ENCODE assay signal across 9 cellular contexts in the genomic region with DNA sequence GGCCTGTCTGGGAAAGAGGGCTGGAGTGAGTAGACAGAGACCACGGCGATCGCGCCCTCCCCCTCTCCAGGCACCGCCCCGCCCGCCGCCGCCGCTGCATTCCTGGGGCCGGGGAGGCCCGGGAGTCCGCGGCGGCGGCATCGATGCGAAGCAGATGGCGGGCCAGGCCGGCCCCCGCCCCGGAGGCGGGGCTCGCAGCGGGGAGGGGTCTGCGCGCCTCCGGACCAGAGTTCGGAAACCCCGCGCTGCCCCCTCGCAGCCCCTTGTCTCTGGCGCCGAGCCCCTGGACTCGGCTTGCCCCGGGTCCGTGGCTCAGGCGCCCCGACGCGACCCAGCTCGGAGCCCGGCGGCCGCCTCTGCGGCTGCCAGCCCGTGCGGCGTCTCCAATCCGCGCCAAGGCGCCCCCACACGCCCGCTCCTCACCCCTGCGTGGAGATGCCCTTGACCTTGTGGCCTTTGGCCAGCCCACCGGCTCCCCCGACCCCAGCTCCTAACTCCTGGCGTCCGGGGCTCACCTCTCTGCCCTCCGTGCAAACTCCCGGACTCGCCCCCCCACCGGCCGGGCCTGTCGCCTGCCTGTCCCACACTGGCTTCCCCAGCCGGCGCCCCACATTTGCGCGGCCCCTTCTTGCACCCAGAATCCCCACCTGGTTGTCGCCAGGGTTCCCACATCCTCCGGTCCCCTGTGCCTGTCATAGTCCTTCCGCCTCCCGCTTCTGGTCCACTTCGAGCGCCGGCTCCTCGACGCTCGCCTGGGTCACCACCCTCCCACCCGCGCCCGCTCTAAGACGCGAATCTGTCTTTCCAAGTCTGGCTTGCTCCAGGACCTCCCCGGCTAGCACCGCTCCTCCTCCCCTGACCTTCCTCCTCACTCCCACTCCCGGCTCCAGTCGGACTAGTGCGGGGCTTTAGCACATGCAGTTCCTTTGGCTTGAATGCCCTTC. TPM values are rescaled to one million over a fixed set of nuclear protein-coding genes. Genes with fewer than 3 reads are reported as not detected.
DNase-seq lines count a peak whose midpoint lies in the region; ATAC-seq and TF ChIP-seq lines count a peak whose summit lies in the region.
"Had no signal": no experiment of that assay in that cellular context is flagged by ENCODE, and none has a peak within 500 bp of the region (broad histone marks: within the 10 kb centered on the region; RNA-seq: fewer than 3 reads in every experiment).

No MANE protein-coding gene starts in this region.

- H3K4me3 Mint-ChIP-seq in brain = peak overlapping the region; percentile 85 to 98 (median 92)

- DNase-seq in BJ (ENCODE audit: low read depth) (no peak), tibial nerve (ENCODE audit: low spot score in 2 of 2) (no peak), cerebellar nuclear complex (lab: John Stamatoyannopoulos, UW) (no peak)

- H3K27me3 Mint-ChIP-seq in brain = peaks cover 44% of the 10 kb centered on the region

- 5% methylated on average over 89 of the region's 89 CpGs for WGBS in liver
- WGBS in tibial nerve, 2 donors = 1% methylated on average over 42 to 52 of the region's 89 CpGs

- H3K4me1 ChIP-seq in HUES48 (ENCODE audit: control insufficient read depth, insufficient read depth, low read length) (peaks cover 9% of the 10 kb centered on the region), liver (ENCODE audit: control insufficient read depth in 4 of 4, insufficient read depth in 4 of 4, low read length in 3 of 4) (peaks cover 2 to 25% (median 12%) of the 10 kb centered on the region in 4 donors), tibial nerve (peaks cover 0 to 85% (median 20%) of the 10 kb centered on the region in 4 donors)

- peaks cover 49% of the 10 kb centered on the region for H3K4me1 Mint-ChIP-seq in brain

- no peak for TF ChIP-seq EP300 in tibial nerve (IDR thresholded peaks at IDR 0.05)

- TF ChIP-seq CTCF in BJ (IDR thresholded peaks at IDR 0.05; ENCODE audit: insufficient read depth, low read depth, low read length) (no peak), brain (conservative IDR thresholded peaks at IDR 0.05) (no peak), liver (IDR thresholded peaks at IDR 0.05; ENCODE audit: low read depth, low read length, missing input control) (no peak), tibial nerve (IDR thresholded peaks at IDR 0.05) (no peak)

- H3K9me3 ChIP-seq in HUES48 (ENCODE audit: control insufficient read depth, insufficient read depth, low read length) (no peaks in the 10 kb centered on the region), liver (ENCODE audit: control insufficient read depth in 4 of 4, low read length in 3 of 4) (no peaks in the 10 kb centered on the region), tibial nerve (no peaks in the 10 kb centered on the region)

- TF ChIP-seq POLR2A in tibial nerve (IDR thresholded peaks at IDR 0.05) = no peak

- CTCF ChIA-PET in BJ (lab: Yijun Ruan, JAX) = interaction anchor here (0.9 to 5.7 kb wide), 3 partner anchors 18 to 29 kb away, joined by 3 to 25 read pairs (median 5); no protein-coding TSS in a partner anchor

- no peak for TF ChIP-seq RAD21 in liver (IDR thresholded peaks at IDR 0.05)

- peaks cover 0 to 7% (median 3%) of the 10 kb centered on the region in 5 experiments for H3K9me3 Mint-ChIP-seq in brain

- H3K27me3 ChIP-seq in BJ (ENCODE audit: control insufficient read depth, insufficient read depth, low read length) (no peaks in the 10 kb centered on the region), HUES48 (ENCODE audit: control insufficient read depth, insufficient read depth, low read length) (peaks cover 76% of the 10 kb centered on the region), liver (ENCODE audit: control insufficient read depth in 4 of 4, insufficient read depth in 4 of 4, low read length in 3 of 4) (no peaks in the 10 kb centered on the region), tibial nerve (no peaks in the 10 kb centered on the region)

- POLR2A ChIA-PET in BJ (lab: Charles Lee) = no interaction called here

- H3K36me3 Mint-ChIP-seq in brain = peaks cover 4% of the 10 kb centered on the region

- peak overlapping the region; percentile 72 for H3K4me3 ChIP-seq in BJ (ENCODE audit: low read depth, low read length)
- H3K4me3 ChIP-seq in HUES48 (ENCODE audit: low read depth, low read length) = peak overlapping the region; percentile 73
- H3K4me3 ChIP-seq in liver (ENCODE audit: low read depth in 1 of 3, low read length in 3 of 3) = peak overlapping the region in 1 of 3 donors; percentile 51
- peak overlapping the region; percentile 48 to 87 (median 71) for H3K4me3 ChIP-seq in tibial nerve

- H3K27ac Mint-ChIP-seq in brain = peak overlapping the region; percentile 22 to 93 (median 87)

- no peak overlapping the region for H3K9ac ChIP-seq in HUES48 (ENCODE audit: low read depth, low read length)
- no peak overlapping the region for H3K9ac ChIP-seq in liver (ENCODE audit: low read depth in 1 of 2, low read length in 2 of 2)

- ATAC-seq in HG02973 (IDR thresholded peaks at IDR 0.05; ENCODE audit: unreplicated experiment) (no peak), GM21825 (IDR thresholded peaks at IDR 0.05; ENCODE audit: unreplicated experiment) (no peak)

- H3K36me3 ChIP-seq in BJ (ENCODE audit: control insufficient read depth, insufficient read depth, low read length) = peaks cover 5% of the 10 kb centered on the region
- no peaks in the 10 kb centered on the region for H3K36me3 ChIP-seq in HUES48 (ENCODE audit: control insufficient read depth, insufficient read depth, low read length)
- H3K36me3 ChIP-seq in liver (ENCODE audit: control insufficient read depth in 4 of 4, insufficient read depth in 3 of 4, low read depth in 1 of 4, low read length in 3 of 4) = no peaks in the 10 kb centered on the region
- H3K36me3 ChIP-seq in tibial nerve = peaks cover 0 to 3% (median 0%) of the 10 kb centered on the region in 3 donors

- H3K27ac ChIP-seq in HUES48 (ENCODE audit: low read depth, low read length) (no peak overlapping the region), liver (ENCODE audit: low read depth in 1 of 2, low read length in 2 of 2) (peak overlapping the region; percentile 32 to 47), tibial nerve (peak overlapping the region; percentile 23 to 94 (median 82))
- H3K27ac ChIP-seq: HL-60 had no signal

TF ChIP-seq in liver, 16 proteins besides CTCF, POLR2A, EP300 and RAD21 (continues in another document):
- no peak for TF ChIP-seq FOXA1 (IDR thresholded peaks at IDR 0.05)
- no peak for TF ChIP-seq HNF4G (IDR thresholded peaks at IDR 0.05)
- TF ChIP-seq YY1 (IDR thresholded peaks at IDR 0.05) = no peak
- TF ChIP-seq, protein P1, sequence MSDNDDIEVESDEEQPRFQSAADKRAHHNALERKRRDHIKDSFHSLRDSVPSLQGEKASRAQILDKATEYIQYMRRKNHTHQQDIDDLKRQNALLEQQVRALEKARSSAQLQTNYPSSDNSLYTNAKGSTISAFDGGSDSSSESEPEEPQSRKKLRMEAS (IDR thresholded peaks at IDR 0.05) = no peak
- TF ChIP-seq TAF1 (conservative IDR thresholded peaks at IDR 0.05) = no peak
- no peak for TF ChIP-seq GABPA (IDR thresholded peaks at IDR 0.05 in 1 of 2, conservative IDR thresholded peaks at IDR 0.05 in 1 of 2)
- TF ChIP-seq, protein P2, sequence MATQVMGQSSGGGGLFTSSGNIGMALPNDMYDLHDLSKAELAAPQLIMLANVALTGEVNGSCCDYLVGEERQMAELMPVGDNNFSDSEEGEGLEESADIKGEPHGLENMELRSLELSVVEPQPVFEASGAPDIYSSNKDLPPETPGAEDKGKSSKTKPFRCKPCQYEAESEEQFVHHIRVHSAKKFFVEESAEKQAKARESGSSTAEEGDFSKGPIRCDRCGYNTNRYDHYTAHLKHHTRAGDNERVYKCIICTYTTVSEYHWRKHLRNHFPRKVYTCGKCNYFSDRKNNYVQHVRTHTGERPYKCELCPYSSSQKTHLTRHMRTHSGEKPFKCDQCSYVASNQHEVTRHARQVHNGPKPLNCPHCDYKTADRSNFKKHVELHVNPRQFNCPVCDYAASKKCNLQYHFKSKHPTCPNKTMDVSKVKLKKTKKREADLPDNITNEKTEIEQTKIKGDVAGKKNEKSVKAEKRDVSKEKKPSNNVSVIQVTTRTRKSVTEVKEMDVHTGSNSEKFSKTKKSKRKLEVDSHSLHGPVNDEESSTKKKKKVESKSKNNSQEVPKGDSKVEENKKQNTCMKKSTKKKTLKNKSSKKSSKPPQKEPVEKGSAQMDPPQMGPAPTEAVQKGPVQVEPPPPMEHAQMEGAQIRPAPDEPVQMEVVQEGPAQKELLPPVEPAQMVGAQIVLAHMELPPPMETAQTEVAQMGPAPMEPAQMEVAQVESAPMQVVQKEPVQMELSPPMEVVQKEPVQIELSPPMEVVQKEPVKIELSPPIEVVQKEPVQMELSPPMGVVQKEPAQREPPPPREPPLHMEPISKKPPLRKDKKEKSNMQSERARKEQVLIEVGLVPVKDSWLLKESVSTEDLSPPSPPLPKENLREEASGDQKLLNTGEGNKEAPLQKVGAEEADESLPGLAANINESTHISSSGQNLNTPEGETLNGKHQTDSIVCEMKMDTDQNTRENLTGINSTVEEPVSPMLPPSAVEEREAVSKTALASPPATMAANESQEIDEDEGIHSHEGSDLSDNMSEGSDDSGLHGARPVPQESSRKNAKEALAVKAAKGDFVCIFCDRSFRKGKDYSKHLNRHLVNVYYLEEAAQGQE (IDR thresholded peaks at IDR 0.05) = no peak
- no peak for TF ChIP-seq RXRA (IDR thresholded peaks at IDR 0.05)
- no peak for TF ChIP-seq EGR1 (IDR thresholded peaks at IDR 0.05; ENCODE audit: low read depth in 2 of 2)
- TF ChIP-seq, protein P3, sequence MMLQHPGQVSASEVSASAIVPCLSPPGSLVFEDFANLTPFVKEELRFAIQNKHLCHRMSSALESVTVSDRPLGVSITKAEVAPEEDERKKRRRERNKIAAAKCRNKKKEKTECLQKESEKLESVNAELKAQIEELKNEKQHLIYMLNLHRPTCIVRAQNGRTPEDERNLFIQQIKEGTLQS (IDR thresholded peaks at IDR 0.05) = no peak
- TF ChIP-seq SP1 (IDR thresholded peaks at IDR 0.05) = no peak
- no peak for TF ChIP-seq JUND (IDR thresholded peaks at IDR 0.05)

RNA-seq across cellular contexts. Expression of a gene that starts 1.0 kb away (rescaled TPM):
- 15.3 and 28.8 TPM in 2 replicates for polyA plus RNA-seq in BJ (2011; rRNA removed)
- 20.1 and 24.0 TPM in 2 replicates for polyA minus RNA-seq in BJ (2011; rRNA and poly(A)+ RNA removed)
- 1.9 TPM for polyA plus RNA-seq in brain (ENCODE audit: insufficient read depth, low read depth, low replicate concordance)
- total RNA-seq in liver = 1 to 10 TPM; 1.7 to 2.0 TPM
- 1 to 10 TPM in 1 of 2 donors, under 1 TPM in 1; 0.15 to 1.7 TPM for polyA plus RNA-seq in liver
- 10 to 100 TPM; 28.4 to 72.0 (median 53.1) TPM for total RNA-seq in tibial nerve

RNA-seq across cellular contexts. Expression of a gene that starts 42.6 kb away (rescaled TPM):
- polyA plus RNA-seq in BJ (2011; rRNA removed) = 4.5 and 6.9 TPM in 2 replicates
- polyA minus RNA-seq in BJ (2011; rRNA and poly(A)+ RNA removed) = 3.6 and 4.6 TPM in 2 replicates
- 19.6 TPM for polyA plus RNA-seq in brain (ENCODE audit: insufficient read depth, low read depth, low replicate concordance)
- 1 to 10 TPM; 3.8 to 5.0 TPM for total RNA-seq in liver
- 1 to 10 TPM in 1 of 2 donors, under 1 TPM in 1; 0.99 to 2.3 TPM for polyA plus RNA-seq in liver
- total RNA-seq in tibial nerve = 10 to 100 TPM in 2 of 4 donors, 1 to 10 TPM in 2; 8.7 to 13.5 (median 10.2) TPM

RNA-seq across cellular contexts. Expression of a gene that starts 59.0 kb away (rescaled TPM):
- polyA plus RNA-seq in BJ (2011; rRNA removed) (27.0 and 34.0 TPM in 2 replicates), brain (ENCODE audit: insufficient read depth, low read depth, low replicate concordance) (37.0 TPM), liver (1 to 10 TPM; 2.0 to 6.1 TPM)
- polyA minus RNA-seq in BJ (2011; rRNA and poly(A)+ RNA removed) = 24.8 and 32.0 TPM in 2 replicates
- total RNA-seq in liver (10 to 100 TPM; 11.3 to 20.3 TPM), tibial nerve (10 to 100 TPM; 31.6 to 50.4 (median 41.4) TPM)
